Comparison of ENCODE assay signal across 8 cellular contexts in genomic region chr16:85799497-85800320, GRCh38. TPM values are rescaled to one million over a fixed set of nuclear protein-coding genes. Genes with fewer than 3 reads are reported as not detected.
DNase-seq lines count a peak whose midpoint lies in the region; ATAC-seq and TF ChIP-seq lines count a peak whose summit lies in the region.

Gene COX4I1, plus strand, starts transcription at chr16:85799695. Its CDS starts 1,511 bp downstream, at chr16:85801206.
Gene EMC8, minus strand, starts transcription at chr16:85799544. Its CDS starts 249 bp downstream, at chr16:85799295.

- peak within 1 kb of the TSS; percentile 66 for H3K4me3 ChIP-seq in astrocyte of the cerebellum (ENCODE audit: low read depth, low read length)
- H3K4me3 ChIP-seq in hepatocyte, result peak within 1 kb of the TSS; percentile 74
- H3K4me3 ChIP-seq in aorta (ENCODE audit: low read length in 2 of 2), result peak within 1 kb of the TSS; percentile 77 to 89

- H3K9me3 ChIP-seq in hepatocyte (ENCODE audit: low read depth), result no peaks in the 10 kb centered on the region
- no peaks in the 10 kb centered on the region for H3K9me3 ChIP-seq in aorta (ENCODE audit: control insufficient read depth, low read length)

- DNase-seq in NCI-H2029 treated with DMSO at 0.1 percent for 48 hours (lab: John Stamatoyannopoulos, UW) (peak; percentile 58), T-helper 9 cell (peak; percentile 88), astrocyte of the cerebellum (ENCODE audit: low read depth) (peak; percentile 78), hepatocyte (ENCODE audit: low spot score) (peak; percentile 96), renal cortical epithelial cell (ENCODE audit: low read depth) (peak; percentile 78), aorta (peak; percentile 97 to 99)

- peaks cover 11% of the 10 kb centered on the region for H3K4me1 ChIP-seq in hepatocyte (ENCODE audit: insufficient read depth)
- no peaks in the 10 kb centered on the region for H3K4me1 ChIP-seq in aorta (ENCODE audit: control insufficient read depth in 1 of 2, insufficient read depth in 2 of 2, low read length in 2 of 2)

- peak within 1 kb of the TSS; percentile 94 for H3K4me2 ChIP-seq in hepatocyte

- intact Hi-C loops in aorta (cut with DNase I), result no loop called here

- H3K27me3 ChIP-seq in hepatocyte (no peaks in the 10 kb centered on the region), aorta (ENCODE audit: control insufficient read depth in 1 of 2, insufficient read depth in 2 of 2, low read length in 1 of 2) (no peaks in the 10 kb centered on the region)

- no peaks in the 10 kb centered on the region for H3K36me3 ChIP-seq in hepatocyte (replicated peaks; ENCODE audit: insufficient read depth, low read depth)
- H3K36me3 ChIP-seq in aorta (ENCODE audit: control insufficient read depth in 1 of 2, insufficient read depth in 2 of 2, low read length in 1 of 2), result peaks cover 0 to 2% of the 10 kb centered on the region in 2 donors

- peak within 1 kb of the TSS; percentile 28 for H2AFZ ChIP-seq in hepatocyte

- H3K79me2 ChIP-seq in hepatocyte, result peaks cover 85% of the 10 kb centered on the region

- H4K20me1 ChIP-seq in hepatocyte (ENCODE audit: insufficient read depth, poor library complexity, severe bottlenecking), result peaks cover 22% of the 10 kb centered on the region

- H3K27ac ChIP-seq in hepatocyte, result peak within 1 kb of the TSS; percentile 97
- no peak within 1 kb of the TSS for H3K27ac ChIP-seq in aorta (ENCODE audit: low read depth in 1 of 2, low read length in 2 of 2)

- ATAC-seq in GM18511 (IDR thresholded peaks at IDR 0.05; ENCODE audit: unreplicated experiment) (peak; percentile 88), HG03025 (IDR thresholded peaks at IDR 0.05; ENCODE audit: low FRiP score, unreplicated experiment) (peak; percentile 83), aorta (ENCODE audit: low FRiP score) (peak; percentile 96)

- 1% methylated on average over 74 of the region's 87 CpGs for WGBS in hepatocyte (ENCODE audit: low lambda C conversion rate, missing lambda C conversion rate)
- WGBS in aorta, 2 donors, result 0 to 1% methylated on average over 78 to 87 of the region's 87 CpGs

- no peaks in the 10 kb centered on the region for H3K9me2 ChIP-seq in hepatocyte (replicated peaks; ENCODE audit: insufficient read depth)

- in situ Hi-C loops in astrocyte of the cerebellum (cut with HindIII; ENCODE audit: low sequenced_read_pairs), result no loop called here

- TF ChIP-seq CTCF in astrocyte of the cerebellum (IDR thresholded peaks at IDR 0.05; ENCODE audit: low read depth, low read length, missing control alignments), result no peak
- TF ChIP-seq CTCF in hepatocyte (IDR thresholded peaks at IDR 0.05; ENCODE audit: poor library complexity), result no peak

RNA-seq across cellular contexts. Expression of gene COX4I1, which starts in this region (rescaled TPM):
- 449 and 496 TPM in 2 replicates for total RNA-seq in hepatocyte
- polyA plus RNA-seq in hepatocyte, result 655 and 694 TPM in 2 replicates
- total RNA-seq in renal cortical epithelial cell, result 349 and 463 TPM in 2 replicates
- 100 to 1,000 TPM; 245 to 289 TPM for total RNA-seq in aorta
- polyA plus RNA-seq in aorta, result 1,000 to 10,000 TPM in 1 of 2 donors, 100 to 1,000 TPM in 1; 549 to 1,007 TPM

RNA-seq across cellular contexts. Expression of gene EMC8, which starts in this region (rescaled TPM):
- total RNA-seq in hepatocyte (35.0 and 40.6 TPM in 2 replicates), renal cortical epithelial cell (25.5 and 26.6 TPM in 2 replicates), aorta (10 to 100 TPM; 18.7 to 19.2 TPM)
- polyA plus RNA-seq in hepatocyte (46.5 and 50.6 TPM in 2 replicates), aorta (10 to 100 TPM; 14.5 to 23.0 TPM)
